In genomic region chr17:42677921-42678781, GRCh38 we compare ENCODE assay signal across 1 cellular context.
TF ChIP-seq lines count a peak whose summit lies in the region.

No MANE protein-coding gene starts in this region.

TF ChIP-seq in HepG2, 621 proteins besides CTCF, POLR2A, EP300 and RAD21 (continued from another document and continues in another):
- TF ChIP-seq ZNF276 (CRISPR knock-in tag; IDR thresholded peaks at IDR 0.05; ENCODE audit: low read depth) (peak; percentile 12; the same call in 1 of the 2 replicates), MLX (CRISPR knock-in tag; IDR thresholded peaks at IDR 0.05) (peak; percentile 97), ZNF75D (CRISPR knock-in tag; IDR thresholded peaks at IDR 0.05; ENCODE audit: borderline replicate concordance) (no peak), SMC3 (IDR thresholded peaks at IDR 0.05; ENCODE audit: low read length) (no peak), CBX1 (IDR thresholded peaks at IDR 0.05; ENCODE audit: low read depth) (no peak), ZNF687 (CRISPR knock-in tag; IDR thresholded peaks at IDR 0.05) (peak; percentile 71), ZNF547 (CRISPR knock-in tag; IDR thresholded peaks at IDR 0.05) (no peak), ZNF800 (CRISPR knock-in tag; IDR thresholded peaks at IDR 0.05) (peak; percentile 58; the same call in 1 of the 2 replicates), MIER3 (CRISPR knock-in tag; IDR thresholded peaks at IDR 0.05; ENCODE audit: borderline replicate concordance) (0 out of 2 replicates have a peak, but pooled peaks have one; percentile 17), ZNF10 (CRISPR knock-in tag; IDR thresholded peaks at IDR 0.05; ENCODE audit: borderline replicate concordance, low read depth) (no peak), SOX13 (IDR thresholded peaks at IDR 0.05) (peak; percentile 73), SOX13 (CRISPR knock-in tag; conservative IDR thresholded peaks at IDR 0.05 in 1 of 2, IDR thresholded peaks at IDR 0.05 in 1 of 2) (peak in 1 of 2 experiments; percentile 93; a peak in 2 of 4 replicates), ZBTB43 (CRISPR knock-in tag; conservative IDR thresholded peaks at IDR 0.05) (peak; percentile 95), ZNF572 (CRISPR knock-in tag; IDR thresholded peaks at IDR 0.05) (no peak), NR2F6 (IDR thresholded peaks at IDR 0.05) (peak; percentile 30; the same call in 1 of the 2 replicates), NR2F6 (CRISPR knock-in tag; IDR thresholded peaks at IDR 0.05) (peak; percentile 59), NFYC (CRISPR knock-in tag; IDR thresholded peaks at IDR 0.05) (peak; percentile 47; the same call in 1 of the 2 replicates), RFX5 (IDR thresholded peaks at IDR 0.05; ENCODE audit: low read depth, low read length) (peak; percentile 56; the same call in 1 of the 2 replicates), SPEN (CRISPR knock-in tag; IDR thresholded peaks at IDR 0.05; ENCODE audit: low read depth) (peak; percentile 43; the same call in 1 of the 2 replicates), ASH2L (IDR thresholded peaks at IDR 0.05; ENCODE audit: insufficient read length, low read depth, low read length) (no peak), TERF1 (CRISPR knock-in tag; IDR thresholded peaks at IDR 0.05) (no peak), KDM6A (CRISPR knock-in tag; IDR thresholded peaks at IDR 0.05; ENCODE audit: low read depth) (no peak), ZFP41 (CRISPR knock-in tag; IDR thresholded peaks at IDR 0.05; ENCODE audit: borderline replicate concordance) (no peak), DMAP1 (CRISPR knock-in tag; IDR thresholded peaks at IDR 0.05) (peak; percentile 90), ZNF382 (CRISPR knock-in tag; IDR thresholded peaks at IDR 0.05; ENCODE audit: borderline replicate concordance) (no peak), CHD4 (IDR thresholded peaks at IDR 0.05; ENCODE audit: borderline replicate concordance, low read length) (no peak), NR2F2 (IDR thresholded peaks at IDR 0.05; ENCODE audit: borderline replicate concordance, low read depth) (peak; percentile 49; the same call in 1 of the 2 replicates), SP2 (CRISPR knock-in tag; IDR thresholded peaks at IDR 0.05) (no peak), NKX3-1 (CRISPR knock-in tag; IDR thresholded peaks at IDR 0.05) (peak; percentile 37; the same call in 1 of the 2 replicates), HNRNPUL1 (IDR thresholded peaks at IDR 0.05; ENCODE audit: low read depth, low read length) (no peak), ZNF704 (CRISPR knock-in tag; IDR thresholded peaks at IDR 0.05; ENCODE audit: borderline replicate concordance) (no peak), ZNF619 (CRISPR knock-in tag; IDR thresholded peaks at IDR 0.05) (no peak), SSRP1 (CRISPR knock-in tag; IDR thresholded peaks at IDR 0.05) (0 out of 2 replicates have a peak, but pooled peaks have one; percentile 46), HDAC1 (CRISPR knock-in tag; IDR thresholded peaks at IDR 0.05) (peak; percentile 62), REXO4 (CRISPR knock-in tag; IDR thresholded peaks at IDR 0.05; ENCODE audit: borderline replicate concordance) (no peak), ZNF18 (CRISPR knock-in tag; IDR thresholded peaks at IDR 0.05; ENCODE audit: insufficient replicate concordance) (no peak), TRAFD1 (CRISPR knock-in tag; IDR thresholded peaks at IDR 0.05; ENCODE audit: borderline replicate concordance) (no peak), NFKBIZ (CRISPR knock-in tag; IDR thresholded peaks at IDR 0.05) (no peak; the same call in 1 of the 2 replicates), DNMT3B (CRISPR knock-in tag; conservative IDR thresholded peaks at IDR 0.05) (no peak), TBL1XR1 (IDR thresholded peaks at IDR 0.05; ENCODE audit: borderline replicate concordance, low read length, partially characterized antibody) (no peak), AHR (CRISPR knock-in tag; IDR thresholded peaks at IDR 0.05) (0 out of 2 replicates have a peak, but pooled peaks have one; percentile 40), MYNN (CRISPR knock-in tag; IDR thresholded peaks at IDR 0.05; ENCODE audit: low read depth) (no peak), FOXO4 (CRISPR knock-in tag; conservative IDR thresholded peaks at IDR 0.05) (no peak), ZNF17 (CRISPR knock-in tag; IDR thresholded peaks at IDR 0.05) (no peak), ZNF510 (CRISPR knock-in tag; IDR thresholded peaks at IDR 0.05; ENCODE audit: low read depth) (peak; percentile 44; the same call in 1 of the 2 replicates), ZSCAN12 (CRISPR knock-in tag; IDR thresholded peaks at IDR 0.05) (no peak), TEAD2 (CRISPR knock-in tag; IDR thresholded peaks at IDR 0.05) (no peak), CHCHD3 (CRISPR knock-in tag; IDR thresholded peaks at IDR 0.05) (no peak), ZNF564 (CRISPR knock-in tag; IDR thresholded peaks at IDR 0.05) (peak; percentile 74; the same call in 1 of the 2 replicates), PHF21A (CRISPR knock-in tag; IDR thresholded peaks at IDR 0.05) (peak; percentile 65; the same call in 1 of the 2 replicates), KDM4B (CRISPR knock-in tag; IDR thresholded peaks at IDR 0.05) (peak; percentile 50), ZZZ3 (CRISPR knock-in tag; IDR thresholded peaks at IDR 0.05; ENCODE audit: borderline replicate concordance) (no peak), PHB2 (IDR thresholded peaks at IDR 0.05; ENCODE audit: partially characterized antibody) (no peak)
